9 cellular contexts compared by ENCODE assay signal in genomic region chr9:127968046-127968445, GRCh38. TPM values are rescaled to one million over a fixed set of nuclear protein-coding genes. Genes with fewer than 3 reads are reported as not detected.
A peak's percentile ranks its signal among the peaks of the same experiment; 100 is the strongest.
DNase-seq lines count a peak whose midpoint lies in the region; ATAC-seq and TF ChIP-seq lines count a peak whose summit lies in the region.
"Had no signal": no experiment of that assay in that cellular context is flagged by ENCODE, and none has a peak within 500 bp of the region (broad histone marks: within the 10 kb centered on the region; RNA-seq: fewer than 3 reads in every experiment).

No MANE protein-coding gene starts in this region.

- no peak overlapping the region for H3K4me3 ChIP-seq in right atrium auricular region

- no peaks in the 10 kb centered on the region for H3K27me3 ChIP-seq in right atrium auricular region

- H3K4me1 Mint-ChIP-seq in activated CD8-positive, alpha-beta T cell treated with anti-CD3 and anti-CD28 coated beads, Interleukin-2, amount 10 ng/mL, durations not matched to agents 7 days and 5 days (ENCODE audit: low read depth): peaks cover 97% of the 10 kb centered on the region
- H3K4me1 Mint-ChIP-seq in stimulated activated naive CD8-positive, alpha-beta T cell treated with anti-CD3 and anti-CD28 coated beads, Interleukin-15, amount 100 ng/mL, for 72 hours: peaks cover 100% of the 10 kb centered on the region
- H3K4me1 Mint-ChIP-seq in nephron progenitor cell: peaks cover 99% of the 10 kb centered on the region

- no peaks in the 10 kb centered on the region for H3K27me3 Mint-ChIP-seq in activated CD8-positive, alpha-beta T cell treated with anti-CD3 and anti-CD28 coated beads, Interleukin-2, amount 10 ng/mL, durations not matched to agents 7 days and 5 days (ENCODE audit: low read depth)
- no peaks in the 10 kb centered on the region for H3K27me3 Mint-ChIP-seq in stimulated activated naive CD8-positive, alpha-beta T cell treated with anti-CD3 and anti-CD28 coated beads, Interleukin-15, amount 100 ng/mL, for 72 hours
- H3K27me3 Mint-ChIP-seq in nephron progenitor cell (ENCODE audit: low read depth, poor library complexity): no peaks in the 10 kb centered on the region

- H3K36me3 ChIP-seq in right atrium auricular region: no peaks in the 10 kb centered on the region
- H3K36me3 ChIP-seq: neutrophil had no signal

- ATAC-seq in activated CD8-positive, alpha-beta T cell treated with anti-CD3 and anti-CD28 coated beads, Interleukin-2, amount 10 ng/mL, durations not matched to agents 7 days and 5 days: no peak
- no peak for ATAC-seq in stimulated activated naive CD8-positive, alpha-beta T cell treated with anti-CD3 and anti-CD28 coated beads, Interleukin-15, amount 100 ng/mL, for 72 hours
- ATAC-seq in GM21825 (IDR thresholded peaks at IDR 0.05; ENCODE audit: unreplicated experiment): no peak

- peak overlapping the region; percentile 36 for H3K4me3 Mint-ChIP-seq in activated CD8-positive, alpha-beta T cell treated with anti-CD3 and anti-CD28 coated beads, Interleukin-2, amount 10 ng/mL, durations not matched to agents 7 days and 5 days
- peak overlapping the region; percentile 85 to 92 for H3K4me3 Mint-ChIP-seq in stimulated activated naive CD8-positive, alpha-beta T cell treated with anti-CD3 and anti-CD28 coated beads, Interleukin-15, amount 100 ng/mL, for 72 hours
- H3K4me3 Mint-ChIP-seq in nephron progenitor cell: no peak overlapping the region

- peaks cover 0 to 98% of the 10 kb centered on the region in 2 donors for H3K4me1 ChIP-seq in right atrium auricular region

- H3K9me3 Mint-ChIP-seq in activated CD8-positive, alpha-beta T cell treated with anti-CD3 and anti-CD28 coated beads, Interleukin-2, amount 10 ng/mL, durations not matched to agents 7 days and 5 days (ENCODE audit: insufficient read depth): no peaks in the 10 kb centered on the region
- no peaks in the 10 kb centered on the region for H3K9me3 Mint-ChIP-seq in stimulated activated naive CD8-positive, alpha-beta T cell treated with anti-CD3 and anti-CD28 coated beads, Interleukin-15, amount 100 ng/mL, for 72 hours
- H3K9me3 Mint-ChIP-seq in nephron progenitor cell: no peaks in the 10 kb centered on the region

- peaks cover 72% of the 10 kb centered on the region for H3K36me3 Mint-ChIP-seq in activated CD8-positive, alpha-beta T cell treated with anti-CD3 and anti-CD28 coated beads, Interleukin-2, amount 10 ng/mL, durations not matched to agents 7 days and 5 days (ENCODE audit: low read depth)
- no peaks in the 10 kb centered on the region for H3K36me3 Mint-ChIP-seq in nephron progenitor cell (ENCODE audit: low read depth)

- peak; percentile 25 for DNase-seq in NCI-H2029 (lab: John Stamatoyannopoulos, UW)
- DNase-seq in NCI-H2029 treated with DMSO at 0.1 percent for 48 hours (lab: John Stamatoyannopoulos, UW): no peak
- DNase-seq in activated CD8-positive, alpha-beta T cell treated with anti-CD3 and anti-CD28 coated beads, Interleukin-2, amount 10 ng/mL, durations not matched to agents 7 days and 5 days: no peak
- DNase-seq in right atrium auricular region (ENCODE audit: low spot score): no peak
- DNase-seq in stimulated activated naive CD8-positive, alpha-beta T cell treated with anti-CD3 and anti-CD28 coated beads, Interleukin-15, amount 100 ng/mL, for 72 hours: no peak
- no peak for DNase-seq in nephron progenitor cell
- no peak for DNase-seq in SKM-1 treated with dmso at 0.1 percent for 144 hours (lab: John Stamatoyannopoulos, UW; ENCODE audit: unreplicated experiment)

- CTCF ChIA-PET in activated CD8-positive, alpha-beta T cell treated with anti-CD3 and anti-CD28 coated beads, Interleukin-2, amount 10 ng/mL, durations not matched to agents 7 days and 5 days (lab: Charles Lee): interaction anchor here (1.3 to 16.3 kb wide), 2 partner anchors 24 to 67 kb away, joined by 4 to 158 read pairs; no protein-coding TSS in a partner anchor

- TF ChIP-seq CTCF in right atrium auricular region (IDR thresholded peaks at IDR 0.05) (no peak), nephron progenitor cell (IDR thresholded peaks at IDR 0.05) (no peak)

- H3K27ac Mint-ChIP-seq in activated CD8-positive, alpha-beta T cell treated with anti-CD3 and anti-CD28 coated beads, Interleukin-2, amount 10 ng/mL, durations not matched to agents 7 days and 5 days: peak overlapping the region; percentile 99
- H3K27ac Mint-ChIP-seq in stimulated activated naive CD8-positive, alpha-beta T cell treated with anti-CD3 and anti-CD28 coated beads, Interleukin-15, amount 100 ng/mL, for 72 hours: peak overlapping the region; percentile 97 to 98
- no peak overlapping the region for H3K27ac Mint-ChIP-seq in nephron progenitor cell

- H3K27ac ChIP-seq in right atrium auricular region: peak overlapping the region; percentile 94 to 96
- H3K27ac ChIP-seq: neutrophil had no signal

- H3K9me3 ChIP-seq in right atrium auricular region: no peaks in the 10 kb centered on the region
- H3K9me3 ChIP-seq: neutrophil had no signal

- POLR2A ChIA-PET in activated CD8-positive, alpha-beta T cell treated with anti-CD3 and anti-CD28 coated beads, Interleukin-2, amount 10 ng/mL, durations not matched to agents 7 days and 5 days (lab: Charles Lee): no interaction called here

RNA-seq across cellular contexts. Expression of gene EEIG1, which starts 12.7 kb away (rescaled TPM):
- total RNA-seq in activated CD8-positive, alpha-beta T cell treated with anti-CD3 and anti-CD28 coated beads, Interleukin-2, amount 10 ng/mL, durations not matched to agents 7 days and 5 days: 100 to 1,000 TPM; 227 to 232 TPM
- 10 to 100 TPM in 1 of 2 donors, 1 to 10 TPM in 1; 8.3 to 11.6 TPM for total RNA-seq in right atrium auricular region

RNA-seq across cellular contexts. Expression of gene DPM2, which starts 30.4 kb away (rescaled TPM):
- total RNA-seq in activated CD8-positive, alpha-beta T cell treated with anti-CD3 and anti-CD28 coated beads, Interleukin-2, amount 10 ng/mL, durations not matched to agents 7 days and 5 days: 10 to 100 TPM; 47.9 to 53.8 TPM
- 10 to 100 TPM in 1 of 2 donors, 1 to 10 TPM in 1; 4.7 to 11.4 TPM for total RNA-seq in right atrium auricular region

RNA-seq across cellular contexts. Expression of gene PIP5KL1, which starts 37.5 kb away (rescaled TPM):
- 1 to 10 TPM; 2.6 to 2.7 TPM for total RNA-seq in activated CD8-positive, alpha-beta T cell treated with anti-CD3 and anti-CD28 coated beads, Interleukin-2, amount 10 ng/mL, durations not matched to agents 7 days and 5 days
- under 1 TPM in 1 of 2 donors, not detected in 1; 0.20 TPM for total RNA-seq in right atrium auricular region

RNA-seq across cellular contexts. Expression of gene ST6GALNAC4, which starts 51.2 kb away (rescaled TPM):
- 10 to 100 TPM; 37.0 to 39.7 TPM for total RNA-seq in activated CD8-positive, alpha-beta T cell treated with anti-CD3 and anti-CD28 coated beads, Interleukin-2, amount 10 ng/mL, durations not matched to agents 7 days and 5 days
- total RNA-seq in right atrium auricular region: 10 to 100 TPM; 31.7 to 59.0 TPM

Comparison
In these comparisons a context has a peak if more than half of its experiments do, and no peak if none do; other contexts are left out.
1. RNA of gene EEIG1, which starts 12.7 kb away (total RNA-seq): 227 to 232 TPM in activated CD8-positive, alpha-beta T cell treated with anti-CD3 and anti-CD28 coated beads, Interleukin-2, amount 10 ng/mL, durations not matched to agents 7 days and 5 days; 8.3 to 11.6 TPM in right atrium auricular region; every median in the first group is over 10 times any median in the second.